1 cellular context compared by ENCODE assay signal in genomic region chr11:125368757-125369156, GRCh38.
TF ChIP-seq lines count a peak whose summit lies in the region.

No MANE protein-coding gene starts in this region.

TF ChIP-seq in H1, 55 proteins besides CTCF, POLR2A, EP300 and RAD21:
- TF ChIP-seq CBX8 (IDR thresholded peaks at IDR 0.05; ENCODE audit: borderline replicate concordance, low read depth, low read length) (no peak), GABPA (IDR thresholded peaks at IDR 0.05; ENCODE audit: borderline replicate concordance, insufficient read depth, low read length) (no peak), CEBPB (IDR thresholded peaks at IDR 0.05; ENCODE audit: low read depth, low read length) (no peak), TBP (IDR thresholded peaks at IDR 0.05; ENCODE audit: low read depth, low read length) (no peak), PHF8 (conservative IDR thresholded peaks at IDR 0.05; ENCODE audit: low read depth, low read length) (no peak), ASH2L (IDR thresholded peaks at IDR 0.05; ENCODE audit: low read length) (no peak)
